26 cellular contexts compared by ENCODE assay signal in genomic region chr4:24643774-24644520, GRCh38. TPM values are rescaled to one million over a fixed set of nuclear protein-coding genes. Genes with fewer than 3 reads are reported as not detected.
DNase-seq lines count a peak whose midpoint lies in the region; ATAC-seq and TF ChIP-seq lines count a peak whose summit lies in the region.
"Had no signal": no experiment of that assay in that cellular context is flagged by ENCODE, and none has a peak within 500 bp of the region (broad histone marks: within the 10 kb centered on the region; RNA-seq: fewer than 3 reads in every experiment).

No MANE protein-coding gene starts in this region.

- POLR2A ChIA-PET in MCF 10A (lab: Yijun Ruan, JAX), result interaction anchor here (0.6 to 1.1 kb wide), 2 partner anchors 24 to 111 kb away, joined by 3 to 4 read pairs; no protein-coding TSS in a partner anchor
- POLR2A ChIA-PET in activated CD4-positive, alpha-beta T cell treated with anti-CD3 and anti-CD28 coated beads for 36 hours (lab: Charles Lee), result no interaction called here

- no peaks in the 10 kb centered on the region for H3K4me1 ChIP-seq in breast epithelium
- H3K4me1 ChIP-seq in adipocyte (ENCODE audit: control insufficient read depth, insufficient read depth, low read length), result peaks cover 37% of the 10 kb centered on the region
- H3K4me1 ChIP-seq: BLaER1, upper lobe of left lung had no signal

- intact Hi-C loops in MCF 10A (cut with micrococcal nuclease), result no loop called here
- intact Hi-C loops in breast epithelium (cut with DNase I; ENCODE audit: low total_unique reads), result no loop called here
- intact Hi-C loops in activated CD4-positive, alpha-beta T cell treated with anti-CD3 and anti-CD28 coated beads for 36 hours (cut with DNase I, micrococcal nuclease), result no loop called here

- no peaks in the 10 kb centered on the region for H3K36me3 Mint-ChIP-seq in MCF 10A (ENCODE audit: insufficient read depth, unreplicated experiment)
- H3K36me3 Mint-ChIP-seq in endothelial cell (ENCODE audit: low read depth, unreplicated experiment), result no peaks in the 10 kb centered on the region
- no peaks in the 10 kb centered on the region for H3K36me3 Mint-ChIP-seq in activated CD4-positive, alpha-beta T cell treated with anti-CD3 and anti-CD28 coated beads for 36 hours (ENCODE audit: low read depth)

- TF ChIP-seq POLR2A in breast epithelium (IDR thresholded peaks at IDR 0.05), result no peak

- H3K27ac Mint-ChIP-seq in MCF 10A (ENCODE audit: low read depth, unreplicated experiment) (peak overlapping the region; percentile 75), endothelial cell (ENCODE audit: unreplicated experiment) (no peak overlapping the region)
- H3K27ac Mint-ChIP-seq in activated CD4-positive, alpha-beta T cell treated with anti-CD3 and anti-CD28 coated beads for 36 hours, result no peak overlapping the region

- H3K4me1 Mint-ChIP-seq in MCF 10A (ENCODE audit: insufficient read depth, unreplicated experiment) (peaks cover 18% of the 10 kb centered on the region), endothelial cell (ENCODE audit: unreplicated experiment) (peaks cover 12% of the 10 kb centered on the region)
- no peaks in the 10 kb centered on the region for H3K4me1 Mint-ChIP-seq in activated CD4-positive, alpha-beta T cell treated with anti-CD3 and anti-CD28 coated beads for 36 hours

- no peak overlapping the region for H3K4me3 ChIP-seq in breast epithelium
- H3K4me3 ChIP-seq in adipocyte (ENCODE audit: low read length), result no peak overlapping the region
- H3K4me3 ChIP-seq in fibroblast of the aortic adventitia (ENCODE audit: low read depth, low read length), result no peak overlapping the region
- H3K4me3 ChIP-seq: BLaER1, esophagus squamous epithelium, heart right ventricle, upper lobe of left lung had no signal

- H3K9me3 Mint-ChIP-seq in MCF 10A (ENCODE audit: unreplicated experiment) (no peaks in the 10 kb centered on the region), endothelial cell (ENCODE audit: unreplicated experiment) (no peaks in the 10 kb centered on the region)
- H3K9me3 Mint-ChIP-seq in activated CD4-positive, alpha-beta T cell treated with anti-CD3 and anti-CD28 coated beads for 36 hours (ENCODE audit: low read depth), result no peaks in the 10 kb centered on the region

- H3K9me3 ChIP-seq in breast epithelium (no peaks in the 10 kb centered on the region), adipocyte (ENCODE audit: control insufficient read depth, low read length) (no peaks in the 10 kb centered on the region)
- H3K9me3 ChIP-seq: BLaER1, neutrophil, upper lobe of left lung had no signal

- H3K9ac ChIP-seq in adipocyte (ENCODE audit: low read length), result no peak overlapping the region
- H3K9ac ChIP-seq: BLaER1 had no signal

- H3K27me3 ChIP-seq in breast epithelium (no peaks in the 10 kb centered on the region), adipocyte (replicated peaks; ENCODE audit: control insufficient read depth, insufficient read depth, low read length) (no peaks in the 10 kb centered on the region)
- H3K27me3 ChIP-seq: BLaER1, heart right ventricle, upper lobe of left lung had no signal

- ATAC-seq in activated CD4-positive, alpha-beta T cell treated with anti-CD3 and anti-CD28 coated beads for 36 hours, result no peak
- ATAC-seq in HG02623 (IDR thresholded peaks at IDR 0.05; ENCODE audit: unreplicated experiment), result no peak

- DNase-seq in MCF 10A (ENCODE audit: unreplicated experiment) (peak; percentile 71), breast epithelium (ENCODE audit: low spot score in 2 of 2) (no peak), adipocyte (ENCODE audit: low read depth) (peak; percentile 23), fibroblast of the aortic adventitia (ENCODE audit: low read depth) (peak; percentile 36), endothelial cell (ENCODE audit: low spot score) (no peak)
- DNase-seq in activated CD4-positive, alpha-beta T cell treated with anti-CD3 and anti-CD28 coated beads for 36 hours, result no peak
- no peak for DNase-seq in activated CD4-positive, alpha-beta T cell treated with anti-CD3 and anti-CD28 coated beads, Interleukin-2, amount 50 U/mL, for 4 hours
- DNase-seq: activated CD4-positive, CD25-positive, alpha-beta regulatory T cell treated with anti-CD3 and anti-CD28 coated beads, Interleukin-2, amount 50 U/mL, for 72 hours; activated CD8-positive, alpha-beta memory T cell treated with anti-CD3 and anti-CD28 coated beads for 24 hours; activated naive CD4-positive, alpha-beta T cell treated with anti-CD3 and anti-CD28 coated beads, Interleukin-2, amount 50 U/mL, for 16 hours; activated T-cell treated with anti-CD3 and anti-CD28 coated beads, Interleukin-2, amount 50 U/mL, for 48 hours; aorta; cerebellar nuclear complex; effector CD4-positive, alpha-beta T cell; esophagus squamous epithelium; GOT3; heart right ventricle; left ventricle myocardium superior; NCI-H510A; stimulated activated CD8-positive, alpha-beta memory T cell treated with anti-CD3 and anti-CD28 coated beads, Interleukin-4, amount 100 ng/mL, for 48 hours; T-helper 9 cell; upper lobe of left lung had no signal

- H3K36me3 ChIP-seq in breast epithelium (no peaks in the 10 kb centered on the region), adipocyte (ENCODE audit: control insufficient read depth, insufficient read depth, low read length, severe bottlenecking) (no peaks in the 10 kb centered on the region)
- H3K36me3 ChIP-seq: BLaER1, esophagus squamous epithelium, heart right ventricle, neutrophil, upper lobe of left lung had no signal

- no peak overlapping the region for H3K27ac ChIP-seq in breast epithelium
- H3K27ac ChIP-seq: 22Rv1, BLaER1, esophagus squamous epithelium, heart right ventricle, neutrophil, upper lobe of left lung had no signal

- BruUV-seq in MCF 10A (replicated peaks; lab: Mats Ljungman, UMichigan), result no TSS peak

- TF ChIP-seq CTCF in MCF 10A (IDR thresholded peaks at IDR 0.05; ENCODE audit: unreplicated experiment) (no peak), breast epithelium (IDR thresholded peaks at IDR 0.05) (no peak), fibroblast of the aortic adventitia (IDR thresholded peaks at IDR 0.05; ENCODE audit: insufficient read depth, low read length) (no peak), endothelial cell (IDR thresholded peaks at IDR 0.05; ENCODE audit: unreplicated experiment) (no peak)

- H3K4me3 Mint-ChIP-seq in MCF 10A (ENCODE audit: unreplicated experiment), result no peak overlapping the region
- no peak overlapping the region for H3K4me3 Mint-ChIP-seq in endothelial cell (ENCODE audit: unreplicated experiment)
- no peak overlapping the region for H3K4me3 Mint-ChIP-seq in activated CD4-positive, alpha-beta T cell treated with anti-CD3 and anti-CD28 coated beads for 36 hours

- H3K27me3 Mint-ChIP-seq in MCF 10A (ENCODE audit: insufficient read depth, unreplicated experiment), result no peaks in the 10 kb centered on the region
- H3K27me3 Mint-ChIP-seq in endothelial cell (ENCODE audit: unreplicated experiment), result no peaks in the 10 kb centered on the region
- peaks cover 12% of the 10 kb centered on the region for H3K27me3 Mint-ChIP-seq in activated CD4-positive, alpha-beta T cell treated with anti-CD3 and anti-CD28 coated beads for 36 hours

- CTCF ChIA-PET in MCF 10A (lab: Yijun Ruan, JAX), result interaction anchor here (0.6 kb wide), 1 partner anchor 161 kb away, joined by 3 read pairs; no protein-coding TSS in a partner anchor
- CTCF ChIA-PET in activated CD4-positive, alpha-beta T cell treated with anti-CD3 and anti-CD28 coated beads for 36 hours (lab: Charles Lee), result interaction anchor here (0.7 kb wide), 1 partner anchor 199 kb away, joined by 3 read pairs; no protein-coding TSS in a partner anchor

RNA-seq across cellular contexts. Expression of gene DHX15, which starts 59.6 kb away (rescaled TPM):
- total RNA-seq in MCF 10A (2022) (114 and 125 TPM in 2 replicates), breast epithelium (100 to 1,000 TPM; 119 to 207 (median 192) TPM), fibroblast of the aortic adventitia (ENCODE audit: low replicate concordance) (141 and 165 TPM in 2 replicates), endothelial cell (ENCODE audit: unreplicated experiment) (154 TPM)
- total RNA-seq in activated CD4-positive, alpha-beta T cell treated with anti-CD3 and anti-CD28 coated beads for 36 hours, result 100 to 1,000 TPM; 201 to 210 TPM

Comparison
In these comparisons a context has a peak if more than half of its experiments do, and no peak if none do; other contexts are left out.
1. DNase-seq: peak in MCF 10A (single experiment), adipocyte (single experiment) and fibroblast of the aortic adventitia (single experiment); none in breast epithelium (0 of 2), endothelial cell (single experiment), activated CD4-positive, alpha-beta T cell treated with anti-CD3 and anti-CD28 coated beads for 36 hours (single experiment) and activated CD4-positive, alpha-beta T cell treated with anti-CD3 and anti-CD28 coated beads, Interleukin-2, amount 50 U/mL, for 4 hours (0 of 2).